ENCODE assay signal across 9 cellular contexts in the genomic region with DNA sequence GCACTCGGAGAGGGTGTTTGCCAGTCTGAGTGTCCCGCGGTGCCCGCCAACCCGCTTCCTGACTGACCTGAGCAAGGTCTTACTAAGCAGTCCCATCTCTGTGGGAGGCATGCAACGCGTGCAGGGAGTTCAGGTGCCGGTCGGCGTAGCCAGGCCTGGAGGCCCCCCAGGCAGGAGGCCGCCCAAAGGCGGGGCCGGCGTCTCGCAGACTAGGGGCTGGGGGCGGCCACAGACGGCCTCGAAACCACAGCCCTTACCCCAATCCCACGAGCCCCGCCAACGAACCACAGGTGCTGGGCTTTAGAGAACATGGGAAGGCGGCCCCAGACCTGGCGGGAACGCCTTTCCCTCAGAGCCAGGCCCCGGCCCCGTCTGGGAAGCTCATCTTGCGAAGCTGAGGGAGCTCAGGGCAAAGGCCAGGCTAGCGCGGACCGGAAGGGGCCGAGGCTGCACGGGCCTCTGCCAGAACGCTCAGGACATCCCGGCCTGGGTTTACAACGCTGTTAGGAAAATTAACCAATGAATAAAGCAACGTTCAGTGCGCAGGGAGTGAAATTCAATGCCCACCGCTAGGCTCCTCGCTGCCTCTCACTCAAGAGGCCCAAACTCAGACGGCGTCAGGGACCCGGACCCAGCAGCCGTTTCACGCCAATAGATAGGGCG. TPM values are rescaled to one million over a fixed set of nuclear protein-coding genes. Genes with fewer than 3 reads are reported as not detected.
DNase-seq lines count a peak whose midpoint lies in the region; FAIRE-seq and TF ChIP-seq lines count a peak whose summit lies in the region.
"Had no signal": no experiment of that assay in that cellular context is flagged by ENCODE, and none has a peak within 500 bp of the region (broad histone marks: within the 10 kb centered on the region; RNA-seq: fewer than 3 reads in every experiment).

No MANE protein-coding gene starts in this region.

- H3K36me3 Mint-ChIP-seq in glutamatergic neuron (ENCODE audit: unreplicated experiment) = no peaks in the 10 kb centered on the region

- peaks cover 7% of the 10 kb centered on the region for H3K4me1 Mint-ChIP-seq in glutamatergic neuron (ENCODE audit: low read depth, unreplicated experiment)

- peaks cover 6% of the 10 kb centered on the region for H3K9me3 Mint-ChIP-seq in glutamatergic neuron (ENCODE audit: unreplicated experiment)

- H3K27me3 Mint-ChIP-seq in glutamatergic neuron (ENCODE audit: unreplicated experiment) = no peaks in the 10 kb centered on the region

- peak; percentile 67 for TF ChIP-seq POLR2A in GM12892 (IDR thresholded peaks at IDR 0.05; ENCODE audit: low read depth, low read length)

- CTCF ChIA-PET in HEK293T (lab: Yijun Ruan, JAX) = interaction anchor here (0.6 to 1.7 kb wide), 10 partner anchors 9 to 136 kb away, joined by 3 to 7 read pairs (median 4); a partner anchor contains a TSS

- POLR2A ChIA-PET in HEK293T (lab: Yijun Ruan, JAX) = interaction anchor here (0.6 to 5.9 kb wide), 23 partner anchors 9 to 227 kb away, joined by 3 to 85 read pairs (median 4); a partner anchor contains a TSS

- H3K4me3 Mint-ChIP-seq in glutamatergic neuron (ENCODE audit: unreplicated experiment) = peak overlapping the region; percentile 92

- DNase-seq in GM12892 (ENCODE audit: insufficient read length) = peak; percentile 47
- DNase-seq in HEK293T (ENCODE audit: extremely low spot score) = no peak
- DNase-seq in NCI-H345 (lab: John Stamatoyannopoulos, UW) = peak; percentile 40
- DNase-seq in activated gamma-delta T cell (lab: John Stamatoyannopoulos, UW) = peak; percentile 37
- peak; percentile 74 for DNase-seq in glutamatergic neuron
- DNase-seq in putamen (ENCODE audit: low spot score) = peak; percentile 45
- no peak for DNase-seq in DMS 273 treated with DMSO at 0.1 percent for 48 hours (lab: John Stamatoyannopoulos, UW)
- DNase-seq in HPDE6-E6E7 (ENCODE audit: extremely low spot score) = no peak

- TF ChIP-seq CTCF in glutamatergic neuron (IDR thresholded peaks at IDR 0.05; ENCODE audit: partially characterized antibody, unreplicated experiment) = no peak

- peak overlapping the region; percentile 98 for H3K27ac Mint-ChIP-seq in glutamatergic neuron (ENCODE audit: unreplicated experiment)

- no peak for FAIRE-seq in GM12892 (lab: Jason Lieb, UNC)
- FAIRE-seq: colon had no signal

TF ChIP-seq in HEK293T, 16 proteins besides CTCF, POLR2A, EP300 and RAD21:
- no peak for TF ChIP-seq FOXK2 (IDR thresholded peaks at IDR 0.05)
- TF ChIP-seq BHLHE40 (IDR thresholded peaks at IDR 0.05; ENCODE audit: borderline replicate concordance) = no peak
- peak; percentile 83 for TF ChIP-seq L3MBTL2 (conservative IDR thresholded peaks at IDR 0.05)
- no peak for TF ChIP-seq SUZ12 (IDR thresholded peaks at IDR 0.05)
- TF ChIP-seq, protein P1, sequence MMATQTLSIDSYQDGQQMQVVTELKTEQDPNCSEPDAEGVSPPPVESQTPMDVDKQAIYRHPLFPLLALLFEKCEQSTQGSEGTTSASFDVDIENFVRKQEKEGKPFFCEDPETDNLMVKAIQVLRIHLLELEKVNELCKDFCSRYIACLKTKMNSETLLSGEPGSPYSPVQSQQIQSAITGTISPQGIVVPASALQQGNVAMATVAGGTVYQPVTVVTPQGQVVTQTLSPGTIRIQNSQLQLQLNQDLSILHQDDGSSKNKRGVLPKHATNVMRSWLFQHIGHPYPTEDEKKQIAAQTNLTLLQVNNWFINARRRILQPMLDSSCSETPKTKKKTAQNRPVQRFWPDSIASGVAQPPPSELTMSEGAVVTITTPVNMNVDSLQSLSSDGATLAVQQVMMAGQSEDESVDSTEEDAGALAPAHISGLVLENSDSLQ (IDR thresholded peaks at IDR 0.05) = no peak
- no peak for TF ChIP-seq FOXM1 (IDR thresholded peaks at IDR 0.05; ENCODE audit: borderline replicate concordance)
- no peak for TF ChIP-seq SP1 (IDR thresholded peaks at IDR 0.05)
- TF ChIP-seq LEF1 (IDR thresholded peaks at IDR 0.05; ENCODE audit: borderline replicate concordance) = no peak
- TF ChIP-seq NFRKB (IDR thresholded peaks at IDR 0.05) = no peak
- peak; percentile 36; the same call in 1 of the 2 replicates for TF ChIP-seq ELF4 (IDR thresholded peaks at IDR 0.05)
- TF ChIP-seq TARDBP (IDR thresholded peaks at IDR 0.05) = no peak
- no peak for TF ChIP-seq ARNT (IDR thresholded peaks at IDR 0.05)
- no peak for TF ChIP-seq ZNF384 (IDR thresholded peaks at IDR 0.05)

RNA-seq across cellular contexts. Expression of a gene that starts 2.1 kb away (rescaled TPM):
- polyA plus RNA-seq in GM12892 (2012; ENCODE audit: missing spikeins) = 53.5 TPM
- total RNA-seq in glutamatergic neuron (ENCODE audit: unreplicated experiment) = 5.8 TPM

RNA-seq across cellular contexts. Expression of a gene that starts 26.6 kb away (rescaled TPM):
- 2.9 TPM for polyA plus RNA-seq in GM12892 (2012; ENCODE audit: missing spikeins)
- 0.76 TPM for total RNA-seq in glutamatergic neuron (ENCODE audit: unreplicated experiment)

RNA-seq across cellular contexts. Expression of a gene that starts 36.2 kb away (rescaled TPM):
- 5.6 TPM for polyA plus RNA-seq in GM12892 (2012; ENCODE audit: missing spikeins)
- total RNA-seq in glutamatergic neuron (ENCODE audit: unreplicated experiment) = 43.1 TPM

RNA-seq across cellular contexts. Expression of a gene that starts 48.4 kb away (rescaled TPM):
- polyA plus RNA-seq in GM12892 (2012; ENCODE audit: missing spikeins) = not detected
- not detected for total RNA-seq in glutamatergic neuron (ENCODE audit: unreplicated experiment)

Comparison
In these comparisons a context has a peak if more than half of its experiments do, and no peak if none do; other contexts are left out.
1. DNase-seq: peak in GM12892 (single experiment), NCI-H345 (single experiment), activated gamma-delta T cell (single experiment), glutamatergic neuron (single experiment) and putamen (single experiment); none in HEK293T (single experiment), DMS 273 treated with DMSO at 0.1 percent for 48 hours (single experiment) and HPDE6-E6E7 (single experiment).